Comparison of ENCODE assay signal across 7 cellular contexts in the genomic region with DNA sequence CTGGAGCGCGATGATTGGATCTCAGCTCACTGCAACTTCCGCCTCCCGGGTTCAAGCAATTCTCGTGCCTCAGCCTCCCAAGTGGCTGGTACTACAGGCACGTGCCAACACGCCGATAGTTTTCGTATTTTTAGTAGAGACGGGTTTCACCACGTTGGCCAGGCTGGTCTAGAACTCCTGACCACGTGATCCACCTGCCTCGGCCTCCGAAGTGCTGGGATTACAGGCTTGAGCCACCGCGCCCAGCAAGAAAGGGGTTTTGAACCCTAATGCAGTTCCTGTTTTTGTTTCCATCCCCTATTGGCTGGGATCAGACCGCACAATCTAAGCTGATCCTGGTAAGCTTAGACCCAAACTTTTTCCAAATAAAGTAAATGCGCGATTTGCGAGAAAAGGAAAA. TPM values are rescaled to one million over a fixed set of nuclear protein-coding genes. Genes with fewer than 3 reads are reported as not detected.
DNase-seq lines count a peak whose midpoint lies in the region; ATAC-seq and TF ChIP-seq lines count a peak whose summit lies in the region.

No MANE protein-coding gene starts in this region.

- H3K9me3 ChIP-seq in HUES6 (ENCODE audit: control insufficient read depth, insufficient read depth, low read depth, low read length), result peaks cover 23% of the 10 kb centered on the region; the same call in 1 of the 2 replicates

- H3K27me3 ChIP-seq in HUES6 (ENCODE audit: control insufficient read depth, insufficient read depth, low read length), result no peaks in the 10 kb centered on the region

- H3K4me3 ChIP-seq in HUES6 (ENCODE audit: low read depth, low read length), result peak overlapping the region; percentile 82; the same call in 1 of the 2 replicates
- peak overlapping the region; percentile 63 for H3K4me3 ChIP-seq in astrocyte of the cerebellum (ENCODE audit: low read depth, low read length)

- in situ Hi-C loops in astrocyte of the cerebellum (cut with HindIII; ENCODE audit: low sequenced_read_pairs), result no loop called here

- H3K27me3 Mint-ChIP-seq in stimulated activated naive CD8-positive, alpha-beta T cell treated with anti-CD3 and anti-CD28 coated beads, Interleukin-15, amount 100 ng/mL, for 72 hours, result no peaks in the 10 kb centered on the region

- no peak for TF ChIP-seq CTCF in astrocyte of the cerebellum (IDR thresholded peaks at IDR 0.05; ENCODE audit: low read depth, low read length, missing control alignments)

- H3K4me3 Mint-ChIP-seq in stimulated activated naive CD8-positive, alpha-beta T cell treated with anti-CD3 and anti-CD28 coated beads, Interleukin-15, amount 100 ng/mL, for 72 hours, result peak overlapping the region; percentile 97 to 98

- H3K4me1 Mint-ChIP-seq in stimulated activated naive CD8-positive, alpha-beta T cell treated with anti-CD3 and anti-CD28 coated beads, Interleukin-15, amount 100 ng/mL, for 72 hours, result peaks cover 14% of the 10 kb centered on the region

- intact Hi-C loops in head of caudate nucleus (cut with DNase I), result loop anchor here (5.0 kb wide), 1 partner anchor 93 kb away; a partner anchor contains a TSS

- no peak overlapping the region for H3K27ac ChIP-seq in HUES6 (ENCODE audit: low read depth, low read length)

- peaks cover 7% of the 10 kb centered on the region; the same call in 1 of the 2 replicates for H3K4me1 ChIP-seq in HUES6 (ENCODE audit: control insufficient read depth, insufficient read depth, low read length)

- peaks cover 39 to 66% of the 10 kb centered on the region in 2 donors for H3K9me3 Mint-ChIP-seq in stimulated activated naive CD8-positive, alpha-beta T cell treated with anti-CD3 and anti-CD28 coated beads, Interleukin-15, amount 100 ng/mL, for 72 hours

- no peak overlapping the region for H3K9ac ChIP-seq in HUES6 (ENCODE audit: low read length)

- DNase-seq in astrocyte of the cerebellum (ENCODE audit: low read depth) (no peak), kidney tubule cell (ENCODE audit: low spot score) (peak; percentile 32), mesenteric fat pad (ENCODE audit: low spot score) (no peak), head of caudate nucleus (no peak)
- DNase-seq in stimulated activated naive CD8-positive, alpha-beta T cell treated with anti-CD3 and anti-CD28 coated beads, Interleukin-15, amount 100 ng/mL, for 72 hours, result no peak

- no peak for ATAC-seq in stimulated activated naive CD8-positive, alpha-beta T cell treated with anti-CD3 and anti-CD28 coated beads, Interleukin-15, amount 100 ng/mL, for 72 hours
- ATAC-seq in HG03175 (IDR thresholded peaks at IDR 0.05; ENCODE audit: unreplicated experiment), result no peak

- peak overlapping the region in 1 of 2 donors; percentile 98 for H3K27ac Mint-ChIP-seq in stimulated activated naive CD8-positive, alpha-beta T cell treated with anti-CD3 and anti-CD28 coated beads, Interleukin-15, amount 100 ng/mL, for 72 hours

- H3K36me3 ChIP-seq in HUES6 (ENCODE audit: control insufficient read depth, insufficient read depth, low read length), result peaks cover 19% of the 10 kb centered on the region; the same call in 1 of the 2 replicates

RNA-seq across cellular contexts. Expression of a gene that starts 0.9 kb away (rescaled TPM):
- 8.7 TPM for total RNA-seq in mesenteric fat pad
